ENCODE assay signal across 8 cellular contexts in genomic region chr16:50266337-50267091, GRCh38.
DNase-seq lines count a peak whose midpoint lies in the region; ATAC-seq and TF ChIP-seq lines count a peak whose summit lies in the region.

Gene ADCY7, plus strand, starts transcription at chr16:50266551. Its CDS starts 21,629 bp downstream, at chr16:50288180.

- ATAC-seq in GM19438 (IDR thresholded peaks at IDR 0.05; ENCODE audit: low read depth, unreplicated experiment) (peak; percentile 84), HG03558 (IDR thresholded peaks at IDR 0.05; ENCODE audit: extremely low read depth, unreplicated experiment) (peak; percentile 58)

- no peaks in the 10 kb centered on the region for H3K27me3 ChIP-seq in adipocyte (replicated peaks; ENCODE audit: control insufficient read depth, insufficient read depth, low read length)

- H3K27ac ChIP-seq in C4-2B, result peak within 1 kb of the TSS; percentile 22; the same call in 1 of the 2 replicates

- peak within 1 kb of the TSS; percentile 72 for H3K4me3 ChIP-seq in adipocyte (ENCODE audit: low read length)

- no peak for TF ChIP-seq CTCF in C4-2B (conservative IDR thresholded peaks at IDR 0.05)

- H3K9ac ChIP-seq in adipocyte (ENCODE audit: low read length), result peak within 1 kb of the TSS; percentile 72

- peak; percentile 64 to 91 (median 75) for DNase-seq in T-helper 1 cell
- peak; percentile 85 for DNase-seq in adipocyte (ENCODE audit: low read depth)
- DNase-seq in iPS-NIHi11 (ENCODE audit: low spot score), result peak; percentile 65
- DNase-seq in stimulated activated CD4-positive, alpha-beta T cell treated with anti-CD3 and anti-CD28 coated beads, Interleukin-1b, Interleukin-23, amount 100 ng/mL, for 24 hours (ENCODE audit: low read depth in 4 of 4, low spot score in 1 of 4), result peak; percentile 54 to 80 (median 67)
- no peak for DNase-seq in NCI-H446 (lab: John Stamatoyannopoulos, UW)

- no peaks in the 10 kb centered on the region for H3K36me3 ChIP-seq in adipocyte (ENCODE audit: control insufficient read depth, insufficient read depth, low read length, severe bottlenecking)

- no peaks in the 10 kb centered on the region for H3K9me3 ChIP-seq in adipocyte (ENCODE audit: control insufficient read depth, low read length)

- H3K4me1 ChIP-seq in adipocyte (ENCODE audit: control insufficient read depth, insufficient read depth, low read length), result peaks cover 25% of the 10 kb centered on the region

Comparison
In these comparisons a context has a peak if more than half of its experiments do, and no peak if none do; other contexts are left out.
1. DNase-seq: peak in T-helper 1 cell (5 of 5), adipocyte (single experiment), iPS-NIHi11 (single experiment) and stimulated activated CD4-positive, alpha-beta T cell treated with anti-CD3 and anti-CD28 coated beads, Interleukin-1b, Interleukin-23, amount 100 ng/mL, for 24 hours (4 of 4); none in NCI-H446 (0 of 2).